21 cellular contexts compared by ENCODE assay signal in the genomic region with DNA sequence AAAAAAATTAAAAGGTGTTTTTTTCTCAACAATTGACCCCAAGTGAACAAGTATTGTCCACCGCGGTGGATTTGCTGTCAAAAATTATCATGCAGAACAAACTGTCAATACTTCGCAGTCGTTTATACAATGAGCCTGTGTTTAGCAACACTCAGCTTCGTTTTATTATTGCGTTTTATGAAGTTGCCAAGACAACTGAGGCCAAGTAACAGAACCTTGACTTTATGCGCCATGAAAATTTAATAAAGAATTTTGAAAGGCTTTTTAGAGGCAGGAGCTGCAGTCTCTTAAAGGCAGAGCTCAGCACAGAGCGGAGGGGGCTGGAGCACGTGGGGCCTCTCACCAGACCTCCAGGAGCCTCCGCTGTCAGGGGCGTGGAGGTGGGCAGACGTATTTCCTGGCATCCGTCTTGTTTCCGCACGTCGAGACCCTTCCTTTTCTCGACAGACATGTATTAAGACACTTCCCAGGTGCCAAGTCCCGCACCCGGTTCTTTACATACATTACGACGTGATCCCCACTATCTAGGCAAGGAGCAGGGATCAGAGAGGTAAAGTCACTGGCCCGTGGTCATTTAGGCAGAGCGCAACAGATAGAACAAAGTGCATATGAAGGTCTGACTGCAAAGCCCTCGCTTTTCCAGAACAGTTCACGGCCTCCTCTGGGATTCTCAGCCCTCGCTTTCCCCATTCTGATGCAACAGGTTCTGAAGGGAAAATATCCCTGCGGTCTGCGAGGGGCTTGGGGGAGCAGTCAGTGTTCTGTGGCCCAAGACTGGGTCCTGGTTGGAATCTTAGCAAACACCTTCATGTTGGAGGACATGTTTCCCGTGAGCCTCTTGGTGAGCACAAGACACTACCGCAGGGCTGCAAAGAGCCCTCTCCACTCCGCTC.
"Had no signal": no experiment of that assay in that cellular context is flagged by ENCODE, and none has a peak within 500 bp of the region (broad histone marks: within the 10 kb centered on the region; RNA-seq: fewer than 3 reads in every experiment).

No MANE protein-coding gene starts in this region.

- H3K4me1 Mint-ChIP-seq: naive thymus-derived CD4-positive, alpha-beta T cell had no signal

- H3K9me3 ChIP-seq: colonic mucosa, heart left ventricle, right lobe of liver, tibial nerve had no signal

- H3K27ac Mint-ChIP-seq: mesothelial cell of epicardium; naive thymus-derived CD4-positive, alpha-beta T cell had no signal

- H3K27me3 ChIP-seq: colonic mucosa, dorsolateral prefrontal cortex, heart left ventricle, right lobe of liver, tibial nerve had no signal

- H3K4me3 Mint-ChIP-seq: activated T-cell treated with anti-CD3 and anti-CD28 coated beads, Interleukin-2, amount 50 U/mL, for 72 hours; mesothelial cell of epicardium; naive thymus-derived CD4-positive, alpha-beta T cell had no signal

- H3K27me3 Mint-ChIP-seq: naive thymus-derived CD4-positive, alpha-beta T cell had no signal

- ATAC-seq: activated naive CD4-positive, alpha-beta T cell treated with anti-CD3 and anti-CD28 coated beads, Interleukin-2, amount 50 U/mL, for 72 hours; activated T-cell treated with anti-CD3 and anti-CD28 coated beads, Interleukin-2, amount 50 U/mL, for 72 hours; heart left ventricle; naive thymus-derived CD4-positive, alpha-beta T cell; right lobe of liver had no signal

- H3K4me3 ChIP-seq: colonic mucosa, dorsolateral prefrontal cortex, heart left ventricle, right lobe of liver, tibial nerve had no signal

- H3K27ac ChIP-seq: colonic mucosa, heart left ventricle, right lobe of liver, tibial nerve, VCaP had no signal

- H3K9me3 Mint-ChIP-seq: activated naive CD4-positive, alpha-beta T cell treated with anti-CD3 and anti-CD28 coated beads, Interleukin-2, amount 50 U/mL, for 72 hours; activated T-cell treated with anti-CD3 and anti-CD28 coated beads, Interleukin-2, amount 50 U/mL, for 72 hours; mesothelial cell of epicardium; naive thymus-derived CD4-positive, alpha-beta T cell had no signal

- H3K36me3 ChIP-seq: colonic mucosa, heart left ventricle, right lobe of liver, tibial nerve had no signal

- H3K4me1 ChIP-seq: colonic mucosa had no signal

- DNase-seq: activated CD4-positive, alpha-beta T cell treated with anti-CD3 and anti-CD28 coated beads for 4 hours; activated CD4-positive, alpha-beta T cell treated with anti-CD3 and anti-CD28 coated beads, Interleukin-2, amount 50 U/mL, for 4 hours; activated naive CD4-positive, alpha-beta T cell; activated T-cell treated with anti-CD3 and anti-CD28 coated beads for 4 hours; activated T-cell treated with anti-CD3 and anti-CD28 coated beads, Interleukin-2, amount 50 U/mL, for 72 hours; anterior cingulate cortex; cerebellar nuclear complex; colonic mucosa; dorsolateral prefrontal cortex; effector memory CD4-positive, alpha-beta T cell; erythroblast; mammary epithelial cell; naive thymus-derived CD4-positive, alpha-beta T cell; right lobe of liver; stimulated activated CD4-positive, alpha-beta T cell treated with anti-CD3 and anti-CD28 coated beads, Interleukin-2, amount 100 ng/mL, for 48 hours; stimulated activated naive CD4-positive, alpha-beta T cell treated with Interleukin-2 at 50 U/mL for 16 hours had no signal

- H3K36me3 Mint-ChIP-seq: activated naive CD4-positive, alpha-beta T cell treated with anti-CD3 and anti-CD28 coated beads, Interleukin-2, amount 50 U/mL, for 72 hours; mesothelial cell of epicardium; naive thymus-derived CD4-positive, alpha-beta T cell had no signal
